Comparison of ENCODE assay signal across 8 cellular contexts in the genomic region with DNA sequence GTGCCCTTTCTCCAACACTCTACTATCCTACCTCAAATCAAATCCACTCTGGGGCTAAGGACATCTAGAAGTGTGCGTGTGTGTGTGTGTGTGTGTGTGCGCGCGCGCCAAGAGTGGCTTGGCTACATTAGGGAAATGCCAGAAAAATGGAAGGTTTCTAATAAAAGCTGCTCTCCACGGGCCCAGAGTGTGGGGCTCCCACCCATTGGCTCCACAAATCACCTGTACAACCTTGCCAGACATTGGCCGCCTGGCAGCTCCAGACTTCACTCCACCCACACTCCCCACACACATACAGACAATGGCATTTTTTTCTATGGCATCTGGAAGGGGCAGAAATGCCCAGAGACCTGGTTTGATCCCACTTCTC. TPM values are rescaled to one million over a fixed set of nuclear protein-coding genes. Genes with fewer than 3 reads are reported as not detected.
DNase-seq lines count a peak whose midpoint lies in the region; ATAC-seq and TF ChIP-seq lines count a peak whose summit lies in the region.

No MANE protein-coding gene starts in this region.

- no peaks in the 10 kb centered on the region for H3K36me3 Mint-ChIP-seq in activated CD4-positive, alpha-beta T cell treated with anti-CD3 and anti-CD28 coated beads, Interleukin-2, amount 10 ng/mL, durations not matched to agents 7 days and 5 days (ENCODE audit: low read depth)
- H3K36me3 Mint-ChIP-seq in activated T-helper 2 cell treated with anti-CD3 and anti-CD28 coated beads, Interferon-gamma antibody, Interleukin-2, Interleukin-4, amounts not matched to agents 10 μg/mL and 5 μg/mL and 100 μg/mL, durations not matched to agents 14 hours and 24 hours and 36 hours (ENCODE audit: low read depth) = no peaks in the 10 kb centered on the region

- H3K4me1 ChIP-seq in thoracic aorta (ENCODE audit: control insufficient read depth in 1 of 2, low read depth in 2 of 2) = peaks cover 0 to 8% of the 10 kb centered on the region in 2 donors

- no peaks in the 10 kb centered on the region for H3K9me3 ChIP-seq in thoracic aorta

- H3K36me3 ChIP-seq in thoracic aorta = no peaks in the 10 kb centered on the region

- H3K27me3 ChIP-seq in thoracic aorta (replicated peaks; ENCODE audit: insufficient read depth) = no peaks in the 10 kb centered on the region

- TF ChIP-seq CTCF in thoracic aorta (IDR thresholded peaks at IDR 0.05) = no peak

- peak overlapping the region; percentile 75 for H3K4me3 ChIP-seq in thoracic aorta

- peak overlapping the region; percentile 68 for H3K4me3 Mint-ChIP-seq in activated CD4-positive, alpha-beta T cell treated with anti-CD3 and anti-CD28 coated beads, Interleukin-2, amount 10 ng/mL, durations not matched to agents 7 days and 5 days
- peak overlapping the region; percentile 75 for H3K4me3 Mint-ChIP-seq in activated T-helper 2 cell treated with anti-CD3 and anti-CD28 coated beads, Interferon-gamma antibody, Interleukin-2, Interleukin-4, amounts not matched to agents 10 μg/mL and 5 μg/mL and 100 μg/mL, durations not matched to agents 14 hours and 24 hours and 36 hours (ENCODE audit: low read depth)

- no peak overlapping the region for H3K27ac Mint-ChIP-seq in activated CD4-positive, alpha-beta T cell treated with anti-CD3 and anti-CD28 coated beads, Interleukin-2, amount 10 ng/mL, durations not matched to agents 7 days and 5 days
- H3K27ac Mint-ChIP-seq in activated T-helper 2 cell treated with anti-CD3 and anti-CD28 coated beads, Interferon-gamma antibody, Interleukin-2, Interleukin-4, amounts not matched to agents 10 μg/mL and 5 μg/mL and 100 μg/mL, durations not matched to agents 14 hours and 24 hours and 36 hours = peak overlapping the region; percentile 33

- POLR2A ChIA-PET in activated CD4-positive, alpha-beta T cell treated with anti-CD3 and anti-CD28 coated beads, Interleukin-2, amount 10 ng/mL, durations not matched to agents 7 days and 5 days (lab: Charles Lee) = interaction anchor here (0.6 kb wide), 1 partner anchor 100 kb away, joined by 3 read pairs; no protein-coding TSS in a partner anchor

- H3K9me3 Mint-ChIP-seq in activated CD4-positive, alpha-beta T cell treated with anti-CD3 and anti-CD28 coated beads, Interleukin-2, amount 10 ng/mL, durations not matched to agents 7 days and 5 days = no peaks in the 10 kb centered on the region
- H3K9me3 Mint-ChIP-seq in activated T-helper 2 cell treated with anti-CD3 and anti-CD28 coated beads, Interferon-gamma antibody, Interleukin-2, Interleukin-4, amounts not matched to agents 10 μg/mL and 5 μg/mL and 100 μg/mL, durations not matched to agents 14 hours and 24 hours and 36 hours = no peaks in the 10 kb centered on the region

- intact Hi-C loops in activated T-helper 2 cell treated with anti-CD3 and anti-CD28 coated beads, Interferon-gamma antibody, Interleukin-2, Interleukin-4, amounts not matched to agents 10 μg/mL and 5 μg/mL and 100 μg/mL, durations not matched to agents 14 hours and 24 hours and 36 hours (cut with micrococcal nuclease) = loop anchor here (2.0 kb wide), 1 partner anchor 30 kb away; the partner anchor contains the start of gene PHOSPHO1
- intact Hi-C loops in left colon (cut with DNase I, micrococcal nuclease) = no loop called here

- H3K27me3 Mint-ChIP-seq in activated CD4-positive, alpha-beta T cell treated with anti-CD3 and anti-CD28 coated beads, Interleukin-2, amount 10 ng/mL, durations not matched to agents 7 days and 5 days = peaks cover 16% of the 10 kb centered on the region
- H3K27me3 Mint-ChIP-seq in activated T-helper 2 cell treated with anti-CD3 and anti-CD28 coated beads, Interferon-gamma antibody, Interleukin-2, Interleukin-4, amounts not matched to agents 10 μg/mL and 5 μg/mL and 100 μg/mL, durations not matched to agents 14 hours and 24 hours and 36 hours (ENCODE audit: low read depth) = peaks cover 15% of the 10 kb centered on the region

- peaks cover 17% of the 10 kb centered on the region for H3K4me1 Mint-ChIP-seq in activated CD4-positive, alpha-beta T cell treated with anti-CD3 and anti-CD28 coated beads, Interleukin-2, amount 10 ng/mL, durations not matched to agents 7 days and 5 days
- H3K4me1 Mint-ChIP-seq in activated T-helper 2 cell treated with anti-CD3 and anti-CD28 coated beads, Interferon-gamma antibody, Interleukin-2, Interleukin-4, amounts not matched to agents 10 μg/mL and 5 μg/mL and 100 μg/mL, durations not matched to agents 14 hours and 24 hours and 36 hours (ENCODE audit: low read depth) = peaks cover 11% of the 10 kb centered on the region

- CTCF ChIA-PET in activated CD4-positive, alpha-beta T cell treated with anti-CD3 and anti-CD28 coated beads, Interleukin-2, amount 10 ng/mL, durations not matched to agents 7 days and 5 days (lab: Charles Lee) = interaction anchor here (1.3 kb wide), 1 partner anchor 151 kb away, joined by 4 read pairs; no protein-coding TSS in a partner anchor

- H3K27ac ChIP-seq in thoracic aorta = peak overlapping the region; percentile 64 to 65

- no peak for DNase-seq in activated CD4-positive, alpha-beta T cell treated with anti-CD3 and anti-CD28 coated beads, Interleukin-2, amount 10 ng/mL, durations not matched to agents 7 days and 5 days
- DNase-seq in activated CD4-positive, alpha-beta T cell treated with anti-CD3 and anti-CD28 coated beads, Interleukin-2, amount 50 U/mL, for 48 hours = no peak
- DNase-seq in activated T-helper 2 cell treated with anti-CD3 and anti-CD28 coated beads, Interferon-gamma antibody, Interleukin-2, Interleukin-4, amounts not matched to agents 10 μg/mL and 5 μg/mL and 100 μg/mL, durations not matched to agents 14 hours and 24 hours and 36 hours (ENCODE audit: low spot score) = no peak
- DNase-seq in left colon (peak in 1 of 2 donors; percentile 24), thoracic aorta (ENCODE audit: low spot score) (no peak), AML-193 (lab: John Stamatoyannopoulos, UW) (no peak), NCI-H69 (lab: John Stamatoyannopoulos, UW) (no peak)

- ATAC-seq in left colon (peak; percentile 25), thoracic aorta (ENCODE audit: insufficient number of reproducible peaks, low FRiP score, low read depth) (no peak), HG02763 (IDR thresholded peaks at IDR 0.05; ENCODE audit: unreplicated experiment) (no peak)

RNA-seq across cellular contexts. Expression of gene PHOSPHO1, which starts 30.3 kb away (rescaled TPM):
- total RNA-seq in activated CD4-positive, alpha-beta T cell treated with anti-CD3 and anti-CD28 coated beads, Interleukin-2, amount 10 ng/mL, durations not matched to agents 7 days and 5 days = not detected
- not detected in 2 replicates for total RNA-seq in activated T-helper 2 cell treated with anti-CD3 and anti-CD28 coated beads, Interferon-gamma antibody, Interleukin-2, Interleukin-4, amounts not matched to agents 10 μg/mL and 5 μg/mL and 100 μg/mL, durations not matched to agents 14 hours and 24 hours and 36 hours
- total RNA-seq in left colon = not detected
- under 1 TPM in 1 of 2 donors, not detected in 1; 0.95 TPM for total RNA-seq in thoracic aorta

RNA-seq across cellular contexts. Expression of gene ABI3, which starts 50.4 kb away (rescaled TPM):
- 10 to 100 TPM; 58.4 to 59.4 TPM for total RNA-seq in activated CD4-positive, alpha-beta T cell treated with anti-CD3 and anti-CD28 coated beads, Interleukin-2, amount 10 ng/mL, durations not matched to agents 7 days and 5 days
- total RNA-seq in activated T-helper 2 cell treated with anti-CD3 and anti-CD28 coated beads, Interferon-gamma antibody, Interleukin-2, Interleukin-4, amounts not matched to agents 10 μg/mL and 5 μg/mL and 100 μg/mL, durations not matched to agents 14 hours and 24 hours and 36 hours = 28.5 and 30.0 TPM in 2 replicates
- total RNA-seq in left colon (1 to 10 TPM; 3.4 to 7.6 TPM), thoracic aorta (10 to 100 TPM in 1 of 2 donors, 1 to 10 TPM in 1; 8.9 to 10.8 TPM)

RNA-seq across cellular contexts. Expression of gene GNGT2, which starts 50.5 kb away (rescaled TPM):
- 10 to 100 TPM; 15.0 to 15.9 TPM for total RNA-seq in activated CD4-positive, alpha-beta T cell treated with anti-CD3 and anti-CD28 coated beads, Interleukin-2, amount 10 ng/mL, durations not matched to agents 7 days and 5 days
- 16.8 and 17.1 TPM in 2 replicates for total RNA-seq in activated T-helper 2 cell treated with anti-CD3 and anti-CD28 coated beads, Interferon-gamma antibody, Interleukin-2, Interleukin-4, amounts not matched to agents 10 μg/mL and 5 μg/mL and 100 μg/mL, durations not matched to agents 14 hours and 24 hours and 36 hours
- 1 to 10 TPM; 1.3 to 1.4 TPM for total RNA-seq in left colon
- total RNA-seq in thoracic aorta = 1 to 10 TPM in 1 of 2 donors, not detected in 1; 3.1 TPM
